Comparison of ENCODE assay signal across 8 cellular contexts in genomic region chr1:51421961-51422360, GRCh38.
A peak's percentile ranks its signal among the peaks of the same experiment; 100 is the strongest.
DNase-seq lines count a peak whose midpoint lies in the region; ATAC-seq and TF ChIP-seq lines count a peak whose summit lies in the region.

No MANE protein-coding gene starts in this region.

- no peak for DNase-seq in activated naive CD4-positive, alpha-beta T cell treated with anti-CD3 and anti-CD28 coated beads, Interleukin-2, amount 10 ng/mL, durations not matched to agents 7 days and 5 days
- DNase-seq in NCI-H146 treated with DMSO at 0.1 percent for 48 hours (lab: John Stamatoyannopoulos, UW; ENCODE audit: unreplicated experiment) (peak; percentile 8), right cardiac atrium (no peak), stromal cell of bone marrow (ENCODE audit: low read depth) (peak; percentile 47), GM13976 (ENCODE audit: low spot score) (no peak)
- DNase-seq in activated naive CD4-positive, alpha-beta T cell treated with Interleukin-2 at 50 U/mL for 16 hours = no peak

- H3K9me3 Mint-ChIP-seq in activated naive CD4-positive, alpha-beta T cell treated with anti-CD3 and anti-CD28 coated beads, Interleukin-2, amount 50 U/mL, for 24 hours = no peaks in the 10 kb centered on the region
- H3K9me3 Mint-ChIP-seq in activated naive CD4-positive, alpha-beta T cell treated with anti-CD3 and anti-CD28 coated beads, Interleukin-2, amount 10 ng/mL, durations not matched to agents 7 days and 5 days = no peaks in the 10 kb centered on the region
- H3K9me3 Mint-ChIP-seq in activated naive CD8-positive, alpha-beta T cell (ENCODE audit: low read depth) = no peaks in the 10 kb centered on the region

- CTCF ChIA-PET in activated naive CD4-positive, alpha-beta T cell treated with anti-CD3 and anti-CD28 coated beads, Interleukin-2, amount 10 ng/mL, durations not matched to agents 7 days and 5 days (lab: Charles Lee) = no interaction called here

- H3K27me3 Mint-ChIP-seq in activated naive CD4-positive, alpha-beta T cell treated with anti-CD3 and anti-CD28 coated beads, Interleukin-2, amount 50 U/mL, for 24 hours = no peaks in the 10 kb centered on the region
- H3K27me3 Mint-ChIP-seq in activated naive CD4-positive, alpha-beta T cell treated with anti-CD3 and anti-CD28 coated beads, Interleukin-2, amount 10 ng/mL, durations not matched to agents 7 days and 5 days = no peaks in the 10 kb centered on the region
- no peaks in the 10 kb centered on the region for H3K27me3 Mint-ChIP-seq in activated naive CD8-positive, alpha-beta T cell

- peaks cover 35% of the 10 kb centered on the region for H3K36me3 Mint-ChIP-seq in activated naive CD4-positive, alpha-beta T cell treated with anti-CD3 and anti-CD28 coated beads, Interleukin-2, amount 50 U/mL, for 24 hours
- H3K36me3 Mint-ChIP-seq in activated naive CD4-positive, alpha-beta T cell treated with anti-CD3 and anti-CD28 coated beads, Interleukin-2, amount 10 ng/mL, durations not matched to agents 7 days and 5 days = peaks cover 38% of the 10 kb centered on the region
- H3K36me3 Mint-ChIP-seq in activated naive CD8-positive, alpha-beta T cell = peaks cover 37% of the 10 kb centered on the region

- H3K27ac ChIP-seq in right cardiac atrium (ENCODE audit: low read length) = no peak overlapping the region

- no peak for TF ChIP-seq CTCF in GM13976 (IDR thresholded peaks at IDR 0.05; ENCODE audit: borderline replicate concordance, control extremely low read depth, extremely low read depth, insufficient read depth, missing control alignments)

- ATAC-seq in right cardiac atrium = peak; percentile 78 to 79

- no peaks in the 10 kb centered on the region for H3K27me3 ChIP-seq in right cardiac atrium (ENCODE audit: control insufficient read depth, insufficient read depth)

- H3K4me1 ChIP-seq in right cardiac atrium (ENCODE audit: control insufficient read depth, insufficient read depth, low read length) = peaks cover 5% of the 10 kb centered on the region

- H3K4me3 Mint-ChIP-seq in activated naive CD4-positive, alpha-beta T cell treated with anti-CD3 and anti-CD28 coated beads, Interleukin-2, amount 50 U/mL, for 24 hours = peak overlapping the region; percentile 74
- H3K4me3 Mint-ChIP-seq in activated naive CD4-positive, alpha-beta T cell treated with anti-CD3 and anti-CD28 coated beads, Interleukin-2, amount 10 ng/mL, durations not matched to agents 7 days and 5 days = no peak overlapping the region
- peak overlapping the region; percentile 33 for H3K4me3 Mint-ChIP-seq in activated naive CD8-positive, alpha-beta T cell

- intact Hi-C loops in right cardiac atrium (cut with DNase I) = no loop called here

- in situ Hi-C loops in GM13976 (cut with MboI; ENCODE audit: low sequenced_read_pairs, unreplicated experiment) = no loop called here

- peaks cover 15% of the 10 kb centered on the region for H3K4me1 Mint-ChIP-seq in activated naive CD4-positive, alpha-beta T cell treated with anti-CD3 and anti-CD28 coated beads, Interleukin-2, amount 50 U/mL, for 24 hours
- H3K4me1 Mint-ChIP-seq in activated naive CD4-positive, alpha-beta T cell treated with anti-CD3 and anti-CD28 coated beads, Interleukin-2, amount 10 ng/mL, durations not matched to agents 7 days and 5 days = no peaks in the 10 kb centered on the region
- H3K4me1 Mint-ChIP-seq in activated naive CD8-positive, alpha-beta T cell (ENCODE audit: low read depth) = peaks cover 8% of the 10 kb centered on the region

- H3K9me3 ChIP-seq in right cardiac atrium (ENCODE audit: control insufficient read depth, low read length) = no peaks in the 10 kb centered on the region

- H3K27ac Mint-ChIP-seq in activated naive CD4-positive, alpha-beta T cell treated with anti-CD3 and anti-CD28 coated beads, Interleukin-2, amount 50 U/mL, for 24 hours = peak overlapping the region; percentile 5
- no peak overlapping the region for H3K27ac Mint-ChIP-seq in activated naive CD4-positive, alpha-beta T cell treated with anti-CD3 and anti-CD28 coated beads, Interleukin-2, amount 10 ng/mL, durations not matched to agents 7 days and 5 days
- H3K27ac Mint-ChIP-seq in activated naive CD8-positive, alpha-beta T cell = peak overlapping the region; percentile 18

- H3K4me3 ChIP-seq in right cardiac atrium (ENCODE audit: low read length) = no peak overlapping the region

Comparison
In these comparisons a context has a peak if more than half of its experiments do, and no peak if none do; other contexts are left out.
1. DNase-seq: peak in NCI-H146 treated with DMSO at 0.1 percent for 48 hours (single experiment) and stromal cell of bone marrow (single experiment); none in activated naive CD4-positive, alpha-beta T cell treated with anti-CD3 and anti-CD28 coated beads, Interleukin-2, amount 10 ng/mL, durations not matched to agents 7 days and 5 days (single experiment), right cardiac atrium (0 of 3), GM13976 (single experiment) and activated naive CD4-positive, alpha-beta T cell treated with Interleukin-2 at 50 U/mL for 16 hours (single experiment).